In the genomic region with DNA sequence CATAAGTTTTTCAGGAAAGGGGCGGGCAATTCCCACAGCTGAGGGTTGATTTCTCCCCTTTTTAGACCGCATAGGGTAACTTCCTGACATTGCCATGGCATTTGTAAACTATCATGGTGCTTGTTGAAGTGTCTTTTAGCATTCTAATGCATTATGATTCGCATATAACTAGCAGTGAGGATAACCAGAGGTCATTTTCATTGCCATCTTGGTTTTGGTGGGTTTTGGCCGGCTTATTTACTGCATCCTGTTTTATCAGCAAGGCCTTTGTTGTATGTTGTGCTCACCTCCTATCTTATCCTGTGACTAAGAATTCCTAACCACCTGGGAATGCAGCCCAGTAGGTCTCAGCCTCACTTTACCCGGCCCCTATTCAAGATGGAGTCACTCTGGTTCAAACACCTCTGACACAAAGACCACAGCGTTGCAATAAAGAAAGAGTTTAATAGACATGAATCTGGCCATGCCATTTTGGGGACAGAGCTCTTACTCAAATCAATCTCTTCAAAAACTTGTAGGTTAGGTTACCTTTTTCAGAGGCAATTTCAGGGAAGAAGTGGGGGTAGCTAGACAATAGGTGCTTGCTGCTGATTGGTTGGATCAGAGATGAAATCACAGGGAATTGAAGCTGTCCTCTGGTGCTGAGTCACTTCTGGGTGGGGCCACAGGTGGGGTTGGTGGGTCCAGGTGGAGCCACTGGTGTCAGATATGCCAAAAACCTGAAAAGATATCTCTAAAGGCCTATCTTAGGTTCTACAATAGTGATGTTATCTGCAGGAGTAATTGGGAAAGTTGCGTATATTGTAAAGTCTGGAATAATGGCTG, we compare ENCODE assay signal across 1 cellular context.
A peak's percentile ranks its signal among the peaks of the same experiment; 100 is the strongest.
TF ChIP-seq lines count a peak whose summit lies in the region.

No MANE protein-coding gene starts in this region.

TF ChIP-seq in K562, 482 proteins besides CTCF, POLR2A, EP300 and RAD21 (continues in another document):
- TF ChIP-seq, protein P1, sequence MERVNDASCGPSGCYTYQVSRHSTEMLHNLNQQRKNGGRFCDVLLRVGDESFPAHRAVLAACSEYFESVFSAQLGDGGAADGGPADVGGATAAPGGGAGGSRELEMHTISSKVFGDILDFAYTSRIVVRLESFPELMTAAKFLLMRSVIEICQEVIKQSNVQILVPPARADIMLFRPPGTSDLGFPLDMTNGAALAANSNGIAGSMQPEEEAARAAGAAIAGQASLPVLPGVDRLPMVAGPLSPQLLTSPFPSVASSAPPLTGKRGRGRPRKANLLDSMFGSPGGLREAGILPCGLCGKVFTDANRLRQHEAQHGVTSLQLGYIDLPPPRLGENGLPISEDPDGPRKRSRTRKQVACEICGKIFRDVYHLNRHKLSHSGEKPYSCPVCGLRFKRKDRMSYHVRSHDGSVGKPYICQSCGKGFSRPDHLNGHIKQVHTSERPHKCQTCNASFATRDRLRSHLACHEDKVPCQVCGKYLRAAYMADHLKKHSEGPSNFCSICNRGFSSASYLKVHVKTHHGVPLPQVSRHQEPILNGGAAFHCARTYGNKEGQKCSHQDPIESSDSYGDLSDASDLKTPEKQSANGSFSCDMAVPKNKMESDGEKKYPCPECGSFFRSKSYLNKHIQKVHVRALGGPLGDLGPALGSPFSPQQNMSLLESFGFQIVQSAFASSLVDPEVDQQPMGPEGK (CRISPR knock-in tag; IDR thresholded peaks at IDR 0.05; ENCODE audit: borderline replicate concordance): no peak
- TF ChIP-seq CTBP1 (IDR thresholded peaks at IDR 0.05; ENCODE audit: borderline replicate concordance): no peak
- no peak for TF ChIP-seq ZNF764 (CRISPR knock-in tag; IDR thresholded peaks at IDR 0.05; ENCODE audit: low read depth)
- no peak for TF ChIP-seq ZNF584 (CRISPR knock-in tag; IDR thresholded peaks at IDR 0.05; ENCODE audit: low read depth)
- no peak for TF ChIP-seq TARDBP (IDR thresholded peaks at IDR 0.05)
- no peak for TF ChIP-seq SIN3A (IDR thresholded peaks at IDR 0.05; ENCODE audit: borderline replicate concordance in 2 of 2, control insufficient read depth in 1 of 2, low read depth in 2 of 2, low read length in 2 of 2)
- no peak for TF ChIP-seq ZNF124 (CRISPR knock-in tag; IDR thresholded peaks at IDR 0.05)
- peak; percentile 91; the same call in 1 of the 2 replicates for TF ChIP-seq DMBX1 (CRISPR knock-in tag; IDR thresholded peaks at IDR 0.05; ENCODE audit: borderline replicate concordance)
- TF ChIP-seq BMI1 (IDR thresholded peaks at IDR 0.05; ENCODE audit: low read length): no peak
- 0 out of 4 replicates have a peak, but pooled peaks of 1 of the 2 experiments have one; percentile 14 for TF ChIP-seq TEAD1 (CRISPR knock-in tag; IDR thresholded peaks at IDR 0.05)
- no peak for TF ChIP-seq SRSF3 (IDR thresholded peaks at IDR 0.05; ENCODE audit: insufficient read depth, low read length)
- peak; percentile 65 for TF ChIP-seq SMAD4 (CRISPR knock-in tag; conservative IDR thresholded peaks at IDR 0.05)
- TF ChIP-seq, protein P2, sequence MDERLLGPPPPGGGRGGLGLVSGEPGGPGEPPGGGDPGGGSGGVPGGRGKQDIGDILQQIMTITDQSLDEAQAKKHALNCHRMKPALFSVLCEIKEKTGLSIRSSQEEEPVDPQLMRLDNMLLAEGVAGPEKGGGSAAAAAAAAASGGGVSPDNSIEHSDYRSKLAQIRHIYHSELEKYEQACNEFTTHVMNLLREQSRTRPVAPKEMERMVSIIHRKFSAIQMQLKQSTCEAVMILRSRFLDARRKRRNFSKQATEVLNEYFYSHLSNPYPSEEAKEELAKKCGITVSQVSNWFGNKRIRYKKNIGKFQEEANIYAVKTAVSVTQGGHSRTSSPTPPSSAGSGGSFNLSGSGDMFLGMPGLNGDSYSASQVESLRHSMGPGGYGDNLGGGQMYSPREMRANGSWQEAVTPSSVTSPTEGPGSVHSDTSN (CRISPR knock-in tag; IDR thresholded peaks at IDR 0.05; ENCODE audit: low read depth): no peak
- TF ChIP-seq, protein P2 (tag; conservative IDR thresholded peaks at IDR 0.05; ENCODE audit: low read depth): 0 out of 2 replicates have a peak, but pooled peaks have one; percentile 19
- TF ChIP-seq, protein P3, sequence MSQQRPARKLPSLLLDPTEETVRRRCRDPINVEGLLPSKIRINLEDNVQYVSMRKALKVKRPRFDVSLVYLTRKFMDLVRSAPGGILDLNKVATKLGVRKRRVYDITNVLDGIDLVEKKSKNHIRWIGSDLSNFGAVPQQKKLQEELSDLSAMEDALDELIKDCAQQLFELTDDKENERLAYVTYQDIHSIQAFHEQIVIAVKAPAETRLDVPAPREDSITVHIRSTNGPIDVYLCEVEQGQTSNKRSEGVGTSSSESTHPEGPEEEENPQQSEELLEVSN (IDR thresholded peaks at IDR 0.05; ENCODE audit: borderline replicate concordance in 1 of 2, extremely low read depth in 1 of 2, insufficient read depth in 1 of 2, insufficient read length in 1 of 2, low read depth in 1 of 2, low read length in 1 of 2, poor library complexity in 1 of 2, severe bottlenecking in 1 of 2): no peak
- no peak for TF ChIP-seq L3MBTL2 (IDR thresholded peaks at IDR 0.05)
- TF ChIP-seq ASH1L (IDR thresholded peaks at IDR 0.05; ENCODE audit: borderline replicate concordance, low read depth, partially characterized antibody): no peak
- TF ChIP-seq ZNF24 (IDR thresholded peaks at IDR 0.05): no peak
- TF ChIP-seq FOXK1 (CRISPR knock-in tag; IDR thresholded peaks at IDR 0.05; ENCODE audit: borderline replicate concordance): no peak
- TF ChIP-seq ZNF707 (CRISPR knock-in tag; conservative IDR thresholded peaks at IDR 0.05): no peak
- no peak for TF ChIP-seq ZNF436 (CRISPR knock-in tag; IDR thresholded peaks at IDR 0.05)
- no peak for TF ChIP-seq ZNF324 (CRISPR knock-in tag; IDR thresholded peaks at IDR 0.05)
- no peak for TF ChIP-seq CREM (IDR thresholded peaks at IDR 0.05; ENCODE audit: low read depth)
- TF ChIP-seq NFE2 (IDR thresholded peaks at IDR 0.05; ENCODE audit: low read depth): peak; percentile 52
- 0 out of 2 replicates have a peak, but pooled peaks have one; percentile 28 for TF ChIP-seq ZNF311 (CRISPR knock-in tag; IDR thresholded peaks at IDR 0.05)
- no peak for TF ChIP-seq RFX5 (IDR thresholded peaks at IDR 0.05; ENCODE audit: low read depth, low read length)
- TF ChIP-seq, protein P4, sequence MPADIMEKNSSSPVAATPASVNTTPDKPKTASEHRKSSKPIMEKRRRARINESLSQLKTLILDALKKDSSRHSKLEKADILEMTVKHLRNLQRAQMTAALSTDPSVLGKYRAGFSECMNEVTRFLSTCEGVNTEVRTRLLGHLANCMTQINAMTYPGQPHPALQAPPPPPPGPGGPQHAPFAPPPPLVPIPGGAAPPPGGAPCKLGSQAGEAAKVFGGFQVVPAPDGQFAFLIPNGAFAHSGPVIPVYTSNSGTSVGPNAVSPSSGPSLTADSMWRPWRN (IDR thresholded peaks at IDR 0.05; ENCODE audit: low read depth): no peak
- TF ChIP-seq ZNF589 (CRISPR knock-in tag; IDR thresholded peaks at IDR 0.05; ENCODE audit: low read depth): no peak
- no peak for TF ChIP-seq RFX7 (CRISPR knock-in tag; IDR thresholded peaks at IDR 0.05)
- TF ChIP-seq ZNF384 (IDR thresholded peaks at IDR 0.05; ENCODE audit: low read depth, low read length): no peak
- TF ChIP-seq FOXP1 (CRISPR knock-in tag; IDR thresholded peaks at IDR 0.05): no peak
- TF ChIP-seq STAT5B (CRISPR knock-in tag; IDR thresholded peaks at IDR 0.05): no peak
- TF ChIP-seq, protein P5, sequence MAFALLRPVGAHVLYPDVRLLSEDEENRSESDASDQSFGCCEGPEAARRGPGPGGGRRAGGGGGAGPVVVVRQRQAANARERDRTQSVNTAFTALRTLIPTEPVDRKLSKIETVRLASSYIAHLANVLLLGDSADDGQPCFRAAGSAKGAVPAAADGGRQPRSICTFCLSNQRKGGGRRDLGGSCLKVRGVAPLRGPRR (CRISPR knock-in tag; IDR thresholded peaks at IDR 0.05): no peak
- no peak for TF ChIP-seq POLR2AphosphoS2 (IDR thresholded peaks at IDR 0.05; ENCODE audit: low read length)
- no peak for TF ChIP-seq CHD1 (IDR thresholded peaks at IDR 0.05; ENCODE audit: low read length)
- TF ChIP-seq FOS (IDR thresholded peaks at IDR 0.05; ENCODE audit: extremely low read depth, insufficient read length): no peak
- no peak for TF ChIP-seq ESRRA (IDR thresholded peaks at IDR 0.05; ENCODE audit: borderline replicate concordance, low read depth)
- no peak for TF ChIP-seq HDAC3 (IDR thresholded peaks at IDR 0.05; ENCODE audit: borderline replicate concordance, partially characterized antibody)
- no peak for TF ChIP-seq RBM15 (IDR thresholded peaks at IDR 0.05; ENCODE audit: insufficient read depth, low read length)
- TF ChIP-seq ZFP1 (CRISPR knock-in tag; IDR thresholded peaks at IDR 0.05): no peak
- TF ChIP-seq GTF2A2 (tag; IDR thresholded peaks at IDR 0.05): peak; percentile 73
- TF ChIP-seq ZC3H11A (IDR thresholded peaks at IDR 0.05; ENCODE audit: low read depth, low read length): no peak
- TF ChIP-seq, protein P6, sequence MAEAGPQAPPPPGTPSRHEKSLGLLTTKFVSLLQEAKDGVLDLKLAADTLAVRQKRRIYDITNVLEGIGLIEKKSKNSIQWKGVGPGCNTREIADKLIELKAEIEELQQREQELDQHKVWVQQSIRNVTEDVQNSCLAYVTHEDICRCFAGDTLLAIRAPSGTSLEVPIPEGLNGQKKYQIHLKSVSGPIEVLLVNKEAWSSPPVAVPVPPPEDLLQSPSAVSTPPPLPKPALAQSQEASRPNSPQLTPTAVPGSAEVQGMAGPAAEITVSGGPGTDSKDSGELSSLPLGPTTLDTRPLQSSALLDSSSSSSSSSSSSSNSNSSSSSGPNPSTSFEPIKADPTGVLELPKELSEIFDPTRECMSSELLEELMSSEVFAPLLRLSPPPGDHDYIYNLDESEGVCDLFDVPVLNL (CRISPR knock-in tag; IDR thresholded peaks at IDR 0.05; ENCODE audit: low read depth): no peak
- TF ChIP-seq CBFB (CRISPR knock-in tag; IDR thresholded peaks at IDR 0.05): no peak
- no peak for TF ChIP-seq SRSF1 (IDR thresholded peaks at IDR 0.05; ENCODE audit: low read depth, low read length)
- TF ChIP-seq CBX2 (IDR thresholded peaks at IDR 0.05; ENCODE audit: insufficient read depth, low read length, poor library complexity, severe bottlenecking): no peak
- TF ChIP-seq POLR2B (IDR thresholded peaks at IDR 0.05; ENCODE audit: low read depth, partially characterized antibody): no peak
- TF ChIP-seq, protein P7, sequence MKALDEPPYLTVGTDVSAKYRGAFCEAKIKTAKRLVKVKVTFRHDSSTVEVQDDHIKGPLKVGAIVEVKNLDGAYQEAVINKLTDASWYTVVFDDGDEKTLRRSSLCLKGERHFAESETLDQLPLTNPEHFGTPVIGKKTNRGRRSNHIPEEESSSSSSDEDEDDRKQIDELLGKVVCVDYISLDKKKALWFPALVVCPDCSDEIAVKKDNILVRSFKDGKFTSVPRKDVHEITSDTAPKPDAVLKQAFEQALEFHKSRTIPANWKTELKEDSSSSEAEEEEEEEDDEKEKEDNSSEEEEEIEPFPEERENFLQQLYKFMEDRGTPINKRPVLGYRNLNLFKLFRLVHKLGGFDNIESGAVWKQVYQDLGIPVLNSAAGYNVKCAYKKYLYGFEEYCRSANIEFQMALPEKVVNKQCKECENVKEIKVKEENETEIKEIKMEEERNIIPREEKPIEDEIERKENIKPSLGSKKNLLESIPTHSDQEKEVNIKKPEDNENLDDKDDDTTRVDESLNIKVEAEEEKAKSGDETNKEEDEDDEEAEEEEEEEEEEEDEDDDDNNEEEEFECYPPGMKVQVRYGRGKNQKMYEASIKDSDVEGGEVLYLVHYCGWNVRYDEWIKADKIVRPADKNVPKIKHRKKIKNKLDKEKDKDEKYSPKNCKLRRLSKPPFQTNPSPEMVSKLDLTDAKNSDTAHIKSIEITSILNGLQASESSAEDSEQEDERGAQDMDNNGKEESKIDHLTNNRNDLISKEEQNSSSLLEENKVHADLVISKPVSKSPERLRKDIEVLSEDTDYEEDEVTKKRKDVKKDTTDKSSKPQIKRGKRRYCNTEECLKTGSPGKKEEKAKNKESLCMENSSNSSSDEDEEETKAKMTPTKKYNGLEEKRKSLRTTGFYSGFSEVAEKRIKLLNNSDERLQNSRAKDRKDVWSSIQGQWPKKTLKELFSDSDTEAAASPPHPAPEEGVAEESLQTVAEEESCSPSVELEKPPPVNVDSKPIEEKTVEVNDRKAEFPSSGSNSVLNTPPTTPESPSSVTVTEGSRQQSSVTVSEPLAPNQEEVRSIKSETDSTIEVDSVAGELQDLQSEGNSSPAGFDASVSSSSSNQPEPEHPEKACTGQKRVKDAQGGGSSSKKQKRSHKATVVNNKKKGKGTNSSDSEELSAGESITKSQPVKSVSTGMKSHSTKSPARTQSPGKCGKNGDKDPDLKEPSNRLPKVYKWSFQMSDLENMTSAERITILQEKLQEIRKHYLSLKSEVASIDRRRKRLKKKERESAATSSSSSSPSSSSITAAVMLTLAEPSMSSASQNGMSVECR (CRISPR knock-in tag; IDR thresholded peaks at IDR 0.05): no peak
- no peak for TF ChIP-seq BDP1 (IDR thresholded peaks at IDR 0.05; ENCODE audit: insufficient read depth, insufficient read length)
- TF ChIP-seq ZNF133 (CRISPR knock-in tag; IDR thresholded peaks at IDR 0.05): no peak
- TF ChIP-seq, protein P8, sequence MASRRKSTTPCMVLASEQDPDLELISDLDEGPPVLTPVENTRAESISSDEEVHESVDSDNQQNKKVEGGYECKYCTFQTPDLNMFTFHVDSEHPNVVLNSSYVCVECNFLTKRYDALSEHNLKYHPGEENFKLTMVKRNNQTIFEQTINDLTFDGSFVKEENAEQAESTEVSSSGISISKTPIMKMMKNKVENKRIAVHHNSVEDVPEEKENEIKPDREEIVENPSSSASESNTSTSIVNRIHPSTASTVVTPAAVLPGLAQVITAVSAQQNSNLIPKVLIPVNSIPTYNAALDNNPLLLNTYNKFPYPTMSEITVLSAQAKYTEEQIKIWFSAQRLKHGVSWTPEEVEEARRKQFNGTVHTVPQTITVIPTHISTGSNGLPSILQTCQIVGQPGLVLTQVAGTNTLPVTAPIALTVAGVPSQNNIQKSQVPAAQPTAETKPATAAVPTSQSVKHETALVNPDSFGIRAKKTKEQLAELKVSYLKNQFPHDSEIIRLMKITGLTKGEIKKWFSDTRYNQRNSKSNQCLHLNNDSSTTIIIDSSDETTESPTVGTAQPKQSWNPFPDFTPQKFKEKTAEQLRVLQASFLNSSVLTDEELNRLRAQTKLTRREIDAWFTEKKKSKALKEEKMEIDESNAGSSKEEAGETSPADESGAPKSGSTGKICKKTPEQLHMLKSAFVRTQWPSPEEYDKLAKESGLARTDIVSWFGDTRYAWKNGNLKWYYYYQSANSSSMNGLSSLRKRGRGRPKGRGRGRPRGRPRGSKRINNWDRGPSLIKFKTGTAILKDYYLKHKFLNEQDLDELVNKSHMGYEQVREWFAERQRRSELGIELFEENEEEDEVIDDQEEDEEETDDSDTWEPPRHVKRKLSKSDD (conservative IDR thresholded peaks at IDR 0.05; ENCODE audit: low read length): no peak
- no peak for TF ChIP-seq HMG20B (CRISPR knock-in tag; IDR thresholded peaks at IDR 0.05)
- no peak for TF ChIP-seq ZNF212 (CRISPR knock-in tag; IDR thresholded peaks at IDR 0.05)
- TF ChIP-seq RFX1 (IDR thresholded peaks at IDR 0.05): no peak
- no peak for TF ChIP-seq ZNF316 (IDR thresholded peaks at IDR 0.05)
- TF ChIP-seq XRCC5 (IDR thresholded peaks at IDR 0.05; ENCODE audit: low read depth, low read length): no peak
- TF ChIP-seq MECOM (CRISPR knock-in tag; IDR thresholded peaks at IDR 0.05): peak; percentile 77
